Comparison of ENCODE assay signal across 8 cellular contexts in the genomic region with DNA sequence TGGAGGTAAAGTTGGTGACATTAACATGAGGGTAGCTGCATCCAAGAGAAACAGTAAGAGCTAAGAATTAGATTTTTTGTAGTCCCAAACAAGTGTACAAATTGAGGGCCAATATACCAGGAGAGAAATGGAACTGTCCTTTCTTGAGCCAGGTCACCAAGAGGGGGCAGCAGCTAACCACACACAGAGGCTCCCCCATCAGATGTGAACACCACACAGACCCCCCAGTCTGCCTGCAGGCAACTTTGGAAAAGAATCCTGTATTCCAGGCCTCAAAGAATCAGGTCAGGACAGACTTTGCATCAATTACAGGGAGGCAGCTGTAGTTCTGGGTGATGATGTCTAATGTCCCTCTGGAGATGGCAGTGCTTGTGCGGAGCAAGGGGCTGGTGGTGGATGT.
DNase-seq lines count a peak whose midpoint lies in the region; ATAC-seq and TF ChIP-seq lines count a peak whose summit lies in the region.

No MANE protein-coding gene starts in this region.

- H3K4me1 ChIP-seq in PC-9 (replicated peaks; ENCODE audit: insufficient read depth), result peaks cover 27% of the 10 kb centered on the region

- no peaks in the 10 kb centered on the region for H3K36me3 ChIP-seq in PC-9 (ENCODE audit: low read depth)

- H4K20me1 ChIP-seq in PC-9 (ENCODE audit: insufficient read depth), result no peaks in the 10 kb centered on the region

- no peaks in the 10 kb centered on the region for H3K79me2 ChIP-seq in PC-9 (ENCODE audit: low read depth)

- CTCF ChIA-PET in PC-9 (lab: Charles Lee), result interaction anchor here (0.6 to 0.9 kb wide), 4 partner anchors 21 to 440 kb away, joined by 3 to 5 read pairs (median 3); no protein-coding TSS in a partner anchor

- POLR2A ChIA-PET in PC-9 (lab: Charles Lee; ENCODE audit: unreplicated experiment), result interaction anchor here (0.6 kb wide), 1 partner anchor 89 kb away, joined by 10 read pairs; no protein-coding TSS in a partner anchor

- no peak overlapping the region for H2AFZ ChIP-seq in PC-9

- ATAC-seq in stimulated activated naive CD8-positive, alpha-beta T cell treated with anti-CD3 and anti-CD28 coated beads, Interleukin-15, Interleukin-2, amounts not matched to agents 100 U/mL and 50 U/mL, for 24 hours, result no peak
- ATAC-seq in stimulated activated naive CD8-positive, alpha-beta T cell treated with anti-CD3 and anti-CD28 coated beads, Interleukin-15, amount 100 ng/mL, for 72 hours, result no peak
- ATAC-seq in esophagus mucosa, result no peak
- ATAC-seq in HG02884 (IDR thresholded peaks at IDR 0.05; ENCODE audit: unreplicated experiment), result no peak

- DNase-seq in stimulated activated naive CD8-positive, alpha-beta T cell treated with anti-CD3 and anti-CD28 coated beads, Interleukin-15, Interleukin-2, amounts not matched to agents 100 U/mL and 50 U/mL, for 24 hours, result peak; percentile 28
- DNase-seq in stimulated activated naive CD8-positive, alpha-beta T cell treated with anti-CD3 and anti-CD28 coated beads, Interleukin-15, amount 100 ng/mL, for 72 hours, result no peak
- DNase-seq in PC-9, result peak in 1 of 2 experiments; percentile 34
- DNase-seq in fibroblast of the aortic adventitia (ENCODE audit: low read depth), result peak; percentile 18
- no peak for DNase-seq in mucosa of gallbladder (ENCODE audit: low spot score)
- DNase-seq in NCI-H774 (lab: John Stamatoyannopoulos, UW), result no peak

- TF ChIP-seq CTCF in PC-9 (conservative IDR thresholded peaks at IDR 0.05) (peak; percentile 64), fibroblast of the aortic adventitia (IDR thresholded peaks at IDR 0.05; ENCODE audit: insufficient read depth, low read length) (peak; percentile 43)

- H3K27ac ChIP-seq in PC-9, result no peak overlapping the region

- H3K4me1 Mint-ChIP-seq in stimulated activated naive CD8-positive, alpha-beta T cell treated with anti-CD3 and anti-CD28 coated beads, Interleukin-15, amount 100 ng/mL, for 72 hours, result no peaks in the 10 kb centered on the region

- no TSS peak for BruUV-seq in PC-9 (replicated peaks; lab: Mats Ljungman, UMichigan)

- H3K27me3 ChIP-seq in PC-9 (ENCODE audit: insufficient read depth, low read depth), result no peaks in the 10 kb centered on the region

- H3K4me2 ChIP-seq in PC-9, result no peak overlapping the region

- peaks cover 24% of the 10 kb centered on the region for H3F3A ChIP-seq in PC-9 (ENCODE audit: insufficient read depth, low read depth)

- H3K9me2 ChIP-seq in PC-9 (ENCODE audit: insufficient read depth), result no peaks in the 10 kb centered on the region

- intact Hi-C loops in PC-9 (cut with micrococcal nuclease; ENCODE audit: unreplicated experiment), result loop anchor here (2.0 to 5.0 kb wide), 2 partner anchors 91 to 219 kb away; no protein-coding TSS in a partner anchor

- no peak overlapping the region for H3K27ac Mint-ChIP-seq in stimulated activated naive CD8-positive, alpha-beta T cell treated with anti-CD3 and anti-CD28 coated beads, Interleukin-15, amount 100 ng/mL, for 72 hours

- no peaks in the 10 kb centered on the region for H3K27me3 Mint-ChIP-seq in stimulated activated naive CD8-positive, alpha-beta T cell treated with anti-CD3 and anti-CD28 coated beads, Interleukin-15, amount 100 ng/mL, for 72 hours

- no peaks in the 10 kb centered on the region for H3K9me3 Mint-ChIP-seq in stimulated activated naive CD8-positive, alpha-beta T cell treated with anti-CD3 and anti-CD28 coated beads, Interleukin-15, amount 100 ng/mL, for 72 hours

- no peaks in the 10 kb centered on the region for H3K9me3 ChIP-seq in PC-9 (ENCODE audit: insufficient read depth, low read depth)

- no peak overlapping the region for H3K4me3 Mint-ChIP-seq in stimulated activated naive CD8-positive, alpha-beta T cell treated with anti-CD3 and anti-CD28 coated beads, Interleukin-15, amount 100 ng/mL, for 72 hours

- H3K4me3 ChIP-seq in PC-9, result no peak overlapping the region
- H3K4me3 ChIP-seq in fibroblast of the aortic adventitia (ENCODE audit: low read depth, low read length), result no peak overlapping the region

Comparison
In these comparisons a context has a peak if more than half of its experiments do, and no peak if none do; other contexts are left out.
1. DNase-seq: peak in stimulated activated naive CD8-positive, alpha-beta T cell treated with anti-CD3 and anti-CD28 coated beads, Interleukin-15, Interleukin-2, amounts not matched to agents 100 U/mL and 50 U/mL, for 24 hours (single experiment) and fibroblast of the aortic adventitia (single experiment); none in stimulated activated naive CD8-positive, alpha-beta T cell treated with anti-CD3 and anti-CD28 coated beads, Interleukin-15, amount 100 ng/mL, for 72 hours (0 of 2), mucosa of gallbladder (single experiment) and NCI-H774 (single experiment).